Comparison of ENCODE assay signal across 9 cellular contexts in the genomic region with DNA sequence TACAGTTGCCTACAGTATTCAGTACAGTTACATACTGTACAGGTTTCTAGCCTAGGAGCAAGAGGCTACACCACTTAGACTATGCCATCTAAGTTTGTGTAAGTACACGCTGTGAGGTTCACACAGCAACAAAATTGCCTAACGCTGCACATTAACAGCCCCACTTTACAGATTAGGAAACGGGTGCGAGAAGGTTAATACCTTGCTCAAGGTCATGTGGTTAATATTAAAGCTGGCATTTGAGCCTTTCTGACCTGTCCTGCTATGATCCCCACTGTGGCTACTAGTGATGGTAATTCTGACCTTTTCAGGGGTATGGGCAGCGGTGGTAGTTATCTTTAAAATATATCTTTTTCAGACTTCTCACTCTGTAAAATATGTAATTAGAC. TPM values are rescaled to one million over a fixed set of nuclear protein-coding genes. Genes with fewer than 3 reads are reported as not detected.
A peak's percentile ranks its signal among the peaks of the same experiment; 100 is the strongest.
DNase-seq lines count a peak whose midpoint lies in the region; ATAC-seq lines count a peak whose summit lies in the region.
"Had no signal": no experiment of that assay in that cellular context is flagged by ENCODE, and none has a peak within 500 bp of the region (broad histone marks: within the 10 kb centered on the region; RNA-seq: fewer than 3 reads in every experiment).

No MANE protein-coding gene starts in this region.

- peaks cover 70% of the 10 kb centered on the region for H3K4me1 Mint-ChIP-seq in activated CD8-positive, alpha-beta memory T cell treated with anti-CD3 and anti-CD28 coated beads, Interleukin-2, amount 10 ng/mL, durations not matched to agents 7 days and 5 days
- peaks cover 73% of the 10 kb centered on the region for H3K4me1 Mint-ChIP-seq in activated T-helper 1 cell treated with anti-CD3 and anti-CD28 coated beads, Interleukin-12 subunit alpha, Interleukin-12 subunit beta, Interleukin-2, Interleukin-4 antibody, amounts not matched to agents 30 ng/mL and 10 ng/mL and 1 ng/mL, durations not matched to agents 14 hours and 24 hours and 36 hours (ENCODE audit: low read depth)
- peaks cover 68 to 77% of the 10 kb centered on the region in 2 donors for H3K4me1 Mint-ChIP-seq in immature natural killer cell

- DNase-seq in activated CD8-positive, alpha-beta memory T cell treated with anti-CD3 and anti-CD28 coated beads, Interleukin-2, amount 10 ng/mL, durations not matched to agents 7 days and 5 days = no peak
- no peak for DNase-seq in activated CD8-positive, alpha-beta memory T cell treated with anti-CD3 and anti-CD28 coated beads, Interleukin-2, amount 50 U/mL, for 48 hours
- no peak for DNase-seq in activated T-helper 1 cell treated with anti-CD3 and anti-CD28 coated beads, Interleukin-12 subunit alpha, Interleukin-12 subunit beta, Interleukin-2, Interleukin-4 antibody, amounts not matched to agents 30 ng/mL and 10 ng/mL and 1 ng/mL, durations not matched to agents 14 hours and 24 hours and 36 hours (ENCODE audit: low spot score)
- DNase-seq in immature natural killer cell = no peak
- no peak for DNase-seq in substantia nigra (lab: John Stamatoyannopoulos, UW)
- DNase-seq in islet precursor cell = no peak
- DNase-seq in UCSD-AML1 (lab: John Stamatoyannopoulos, UW; ENCODE audit: unreplicated experiment) = no peak

- no peak overlapping the region for H3K4me3 Mint-ChIP-seq in activated CD8-positive, alpha-beta memory T cell treated with anti-CD3 and anti-CD28 coated beads, Interleukin-2, amount 10 ng/mL, durations not matched to agents 7 days and 5 days
- peak overlapping the region; percentile 69 for H3K4me3 Mint-ChIP-seq in activated T-helper 1 cell treated with anti-CD3 and anti-CD28 coated beads, Interleukin-12 subunit alpha, Interleukin-12 subunit beta, Interleukin-2, Interleukin-4 antibody, amounts not matched to agents 30 ng/mL and 10 ng/mL and 1 ng/mL, durations not matched to agents 14 hours and 24 hours and 36 hours
- H3K4me3 Mint-ChIP-seq in immature natural killer cell = peak overlapping the region; percentile 68 to 89 (median 80)

- ATAC-seq in activated CD8-positive, alpha-beta memory T cell treated with anti-CD3 and anti-CD28 coated beads, Interleukin-2, amount 10 ng/mL, durations not matched to agents 7 days and 5 days = peak; percentile 3
- no peak for ATAC-seq in HG02678 (IDR thresholded peaks at IDR 0.05; ENCODE audit: unreplicated experiment)
- ATAC-seq: Panc1 had no signal

- peak overlapping the region; percentile 18 for H3K27ac ChIP-seq in substantia nigra (ENCODE audit: low read depth, low read length, poor library complexity, severe bottlenecking)

- H3K27me3 Mint-ChIP-seq in activated CD8-positive, alpha-beta memory T cell treated with anti-CD3 and anti-CD28 coated beads, Interleukin-2, amount 10 ng/mL, durations not matched to agents 7 days and 5 days = peaks cover 52% of the 10 kb centered on the region
- peaks cover 27% of the 10 kb centered on the region for H3K27me3 Mint-ChIP-seq in activated T-helper 1 cell treated with anti-CD3 and anti-CD28 coated beads, Interleukin-12 subunit alpha, Interleukin-12 subunit beta, Interleukin-2, Interleukin-4 antibody, amounts not matched to agents 30 ng/mL and 10 ng/mL and 1 ng/mL, durations not matched to agents 14 hours and 24 hours and 36 hours (ENCODE audit: insufficient read depth)
- H3K27me3 Mint-ChIP-seq in immature natural killer cell (ENCODE audit: low read depth in 3 of 3) = peaks cover 0 to 3% (median 2%) of the 10 kb centered on the region in 3 donors

- intact Hi-C loops in activated T-helper 1 cell treated with anti-CD3 and anti-CD28 coated beads, Interleukin-12 subunit alpha, Interleukin-12 subunit beta, Interleukin-2, Interleukin-4 antibody, amounts not matched to agents 30 ng/mL and 10 ng/mL and 1 ng/mL, durations not matched to agents 14 hours and 24 hours and 36 hours (cut with micrococcal nuclease) = loop anchor here (2.0 to 10.0 kb wide), 4 partner anchors 152 to 578 kb away; a partner anchor contains a TSS

- no peaks in the 10 kb centered on the region for H3K9me3 Mint-ChIP-seq in activated CD8-positive, alpha-beta memory T cell treated with anti-CD3 and anti-CD28 coated beads, Interleukin-2, amount 10 ng/mL, durations not matched to agents 7 days and 5 days (ENCODE audit: low read depth)
- no peaks in the 10 kb centered on the region for H3K9me3 Mint-ChIP-seq in activated T-helper 1 cell treated with anti-CD3 and anti-CD28 coated beads, Interleukin-12 subunit alpha, Interleukin-12 subunit beta, Interleukin-2, Interleukin-4 antibody, amounts not matched to agents 30 ng/mL and 10 ng/mL and 1 ng/mL, durations not matched to agents 14 hours and 24 hours and 36 hours
- H3K9me3 Mint-ChIP-seq in immature natural killer cell = no peaks in the 10 kb centered on the region

- H3K27ac Mint-ChIP-seq in activated CD8-positive, alpha-beta memory T cell treated with anti-CD3 and anti-CD28 coated beads, Interleukin-2, amount 10 ng/mL, durations not matched to agents 7 days and 5 days = peak overlapping the region; percentile 14
- no peak overlapping the region for H3K27ac Mint-ChIP-seq in activated T-helper 1 cell treated with anti-CD3 and anti-CD28 coated beads, Interleukin-12 subunit alpha, Interleukin-12 subunit beta, Interleukin-2, Interleukin-4 antibody, amounts not matched to agents 30 ng/mL and 10 ng/mL and 1 ng/mL, durations not matched to agents 14 hours and 24 hours and 36 hours
- peak overlapping the region; percentile 76 to 93 (median 86) for H3K27ac Mint-ChIP-seq in immature natural killer cell

- H3K36me3 Mint-ChIP-seq in activated CD8-positive, alpha-beta memory T cell treated with anti-CD3 and anti-CD28 coated beads, Interleukin-2, amount 10 ng/mL, durations not matched to agents 7 days and 5 days = peaks cover 2% of the 10 kb centered on the region
- peaks cover 12% of the 10 kb centered on the region for H3K36me3 Mint-ChIP-seq in activated T-helper 1 cell treated with anti-CD3 and anti-CD28 coated beads, Interleukin-12 subunit alpha, Interleukin-12 subunit beta, Interleukin-2, Interleukin-4 antibody, amounts not matched to agents 30 ng/mL and 10 ng/mL and 1 ng/mL, durations not matched to agents 14 hours and 24 hours and 36 hours (ENCODE audit: low read depth)
- H3K36me3 Mint-ChIP-seq in immature natural killer cell = peaks cover 9 to 16% (median 13%) of the 10 kb centered on the region in 3 donors

- CTCF ChIA-PET in activated CD8-positive, alpha-beta memory T cell treated with anti-CD3 and anti-CD28 coated beads, Interleukin-2, amount 10 ng/mL, durations not matched to agents 7 days and 5 days (lab: Charles Lee) = interaction anchor here (1.1 to 9.9 kb wide), 3 partner anchors 8 to 51 kb away, joined by 4 to 116 read pairs (median 14); a partner anchor contains a TSS

RNA-seq across cellular contexts. Expression of a gene that starts 20.9 kb away (rescaled TPM):
- 1 to 10 TPM; 3.5 to 4.3 TPM for total RNA-seq in activated CD8-positive, alpha-beta memory T cell treated with anti-CD3 and anti-CD28 coated beads, Interleukin-2, amount 10 ng/mL, durations not matched to agents 7 days and 5 days
- 11.4 and 12.0 TPM in 2 replicates for total RNA-seq in activated T-helper 1 cell treated with anti-CD3 and anti-CD28 coated beads, Interleukin-12 subunit alpha, Interleukin-12 subunit beta, Interleukin-2, Interleukin-4 antibody, amounts not matched to agents 30 ng/mL and 10 ng/mL and 1 ng/mL, durations not matched to agents 14 hours and 24 hours and 36 hours
- polyA plus RNA-seq in immature natural killer cell = 1 to 10 TPM in 1 of 3 donors, under 1 TPM in 1, not detected in 1; 0.52 to 1.4 TPM

RNA-seq across cellular contexts. Expression of a gene that starts 34.3 kb away (rescaled TPM):
- total RNA-seq in activated CD8-positive, alpha-beta memory T cell treated with anti-CD3 and anti-CD28 coated beads, Interleukin-2, amount 10 ng/mL, durations not matched to agents 7 days and 5 days = 1 to 10 TPM; 1.8 to 2.2 TPM
- total RNA-seq in activated T-helper 1 cell treated with anti-CD3 and anti-CD28 coated beads, Interleukin-12 subunit alpha, Interleukin-12 subunit beta, Interleukin-2, Interleukin-4 antibody, amounts not matched to agents 30 ng/mL and 10 ng/mL and 1 ng/mL, durations not matched to agents 14 hours and 24 hours and 36 hours = 8.9 and 12.8 TPM in 2 replicates
- polyA plus RNA-seq in immature natural killer cell = 1 to 10 TPM; 1.1 to 3.1 (median 1.2) TPM
